ENCODE assay signal across 9 cellular contexts in genomic region chrX:130171446-130172126, GRCh38. TPM values are rescaled to one million over a fixed set of nuclear protein-coding genes. Genes with fewer than 3 reads are reported as not detected.
DNase-seq lines count a peak whose midpoint lies in the region; ATAC-seq and TF ChIP-seq lines count a peak whose summit lies in the region.
"Had no signal": no experiment of that assay in that cellular context is flagged by ENCODE, and none has a peak within 500 bp of the region (broad histone marks: within the 10 kb centered on the region; RNA-seq: fewer than 3 reads in every experiment).

Gene RAB33A (plus strand): TSS chrX:130171962. CDS start chrX:130172063, 101 bp downstream.

- no peaks in the 10 kb centered on the region for H3K79me2 ChIP-seq in PC-9 (ENCODE audit: low read depth)

- peaks cover 0 to 7% (median 0%) of the 10 kb centered on the region in 3 donors for H3K36me3 Mint-ChIP-seq in CD8-positive, alpha-beta memory T cell
- no peaks in the 10 kb centered on the region for H3K36me3 Mint-ChIP-seq in activated naive CD8-positive, alpha-beta T cell treated with anti-CD3 and anti-CD28 coated beads, Interleukin-2, amount 10 ng/mL, durations not matched to agents 7 days and 5 days

- POLR2A ChIA-PET in CD8-positive, alpha-beta memory T cell (lab: Charles Lee) = interaction anchor here (0.9 kb wide), 1 partner anchor 80 kb away, joined by 4 read pairs; no protein-coding TSS in a partner anchor
- POLR2A ChIA-PET in PC-9 (lab: Charles Lee; ENCODE audit: unreplicated experiment) = no interaction called here
- POLR2A ChIA-PET in activated naive CD8-positive, alpha-beta T cell treated with anti-CD3 and anti-CD28 coated beads, Interleukin-2, amount 10 ng/mL, durations not matched to agents 7 days and 5 days (lab: Charles Lee) = interaction anchor here (0.7 to 3.0 kb wide), 9 partner anchors 9 to 392 kb away, joined by 3 to 40 read pairs (median 6); partner anchors contain the start of genes ELF4 and SASH3

- TF ChIP-seq CTCF in PC-9 (conservative IDR thresholded peaks at IDR 0.05) (no peak), right atrium auricular region (IDR thresholded peaks at IDR 0.05) (no peak)

- BruUV-seq in PC-9 (replicated peaks; lab: Mats Ljungman, UMichigan) = no TSS peak

- H4K20me1 ChIP-seq in PC-9 (ENCODE audit: insufficient read depth) = no peaks in the 10 kb centered on the region

- peak within 1 kb of the TSS; percentile 78 for H3K4me3 ChIP-seq in CD8-positive, alpha-beta memory T cell (ENCODE audit: low read length)
- H3K4me3 ChIP-seq in H7 (ENCODE audit: insufficient read depth, low read depth, low read length) (peak within 1 kb of the TSS; percentile 66), PC-9 (no peak within 1 kb of the TSS), right atrium auricular region (peak within 1 kb of the TSS; percentile 41 to 49)

- peak; percentile 11 to 65 (median 46) for DNase-seq in CD8-positive, alpha-beta memory T cell
- DNase-seq in H7 (peak; percentile 90), PC-9 (peak in 1 of 2 experiments; percentile 9), right atrium auricular region (ENCODE audit: low spot score) (no peak), posterior vena cava (ENCODE audit: low spot score) (peak; percentile 81), DMS153 treated with DMSO at 0.1 percent for 48 hours (lab: John Stamatoyannopoulos, UW; ENCODE audit: unreplicated experiment) (no peak), UCSD-AML1 (lab: John Stamatoyannopoulos, UW; ENCODE audit: unreplicated experiment) (no peak)
- DNase-seq in activated naive CD8-positive, alpha-beta T cell treated with anti-CD3 and anti-CD28 coated beads, Interleukin-2, amount 10 ng/mL, durations not matched to agents 7 days and 5 days = peak; percentile 64

- peaks cover 20% of the 10 kb centered on the region for H3F3A ChIP-seq in PC-9 (ENCODE audit: insufficient read depth, low read depth)

- H3K9me2 ChIP-seq in PC-9 (ENCODE audit: insufficient read depth) = no peaks in the 10 kb centered on the region

- CTCF ChIA-PET in CD8-positive, alpha-beta memory T cell (lab: Charles Lee) = interaction anchor here (1.1 to 3.2 kb wide), 7 partner anchors 11 to 246 kb away, joined by 3 to 14 read pairs (median 4); no protein-coding TSS in a partner anchor
- CTCF ChIA-PET in PC-9 (lab: Charles Lee) = no interaction called here

- H3K4me2 ChIP-seq in PC-9 = peak within 1 kb of the TSS; percentile 62

- H3K4me1 Mint-ChIP-seq in CD8-positive, alpha-beta memory T cell = peaks cover 34 to 50% (median 41%) of the 10 kb centered on the region in 3 donors
- H3K4me1 Mint-ChIP-seq in activated naive CD8-positive, alpha-beta T cell treated with anti-CD3 and anti-CD28 coated beads, Interleukin-2, amount 10 ng/mL, durations not matched to agents 7 days and 5 days = peaks cover 25% of the 10 kb centered on the region

- H3K27ac Mint-ChIP-seq in CD8-positive, alpha-beta memory T cell = peak within 1 kb of the TSS; percentile 88 to 95 (median 90)
- peak within 1 kb of the TSS; percentile 89 for H3K27ac Mint-ChIP-seq in activated naive CD8-positive, alpha-beta T cell treated with anti-CD3 and anti-CD28 coated beads, Interleukin-2, amount 10 ng/mL, durations not matched to agents 7 days and 5 days

- peaks cover 33% of the 10 kb centered on the region for H3K4me1 ChIP-seq in CD8-positive, alpha-beta memory T cell (ENCODE audit: insufficient read depth, low read length)
- H3K4me1 ChIP-seq in PC-9 (replicated peaks; ENCODE audit: insufficient read depth) = peaks cover 39% of the 10 kb centered on the region
- peaks cover 0 to 39% of the 10 kb centered on the region in 2 donors for H3K4me1 ChIP-seq in right atrium auricular region

- intact Hi-C loops in PC-9 (cut with micrococcal nuclease; ENCODE audit: unreplicated experiment) (no loop called here), posterior vena cava (cut with DNase I) (no loop called here)

- no peaks in the 10 kb centered on the region for H3K36me3 ChIP-seq in CD8-positive, alpha-beta memory T cell (ENCODE audit: insufficient read depth, low read length)
- H3K36me3 ChIP-seq in H7 (replicated peaks; ENCODE audit: control insufficient read depth, insufficient read depth, low read length) = no peaks in the 10 kb centered on the region
- H3K36me3 ChIP-seq in PC-9 (ENCODE audit: low read depth) = no peaks in the 10 kb centered on the region
- H3K36me3 ChIP-seq in right atrium auricular region = no peaks in the 10 kb centered on the region

- no peak within 1 kb of the TSS for H2AFZ ChIP-seq in PC-9

- H3K27me3 Mint-ChIP-seq in CD8-positive, alpha-beta memory T cell = peaks cover 0 to 8% of the 10 kb centered on the region in 2 donors
- no peaks in the 10 kb centered on the region for H3K27me3 Mint-ChIP-seq in activated naive CD8-positive, alpha-beta T cell treated with anti-CD3 and anti-CD28 coated beads, Interleukin-2, amount 10 ng/mL, durations not matched to agents 7 days and 5 days

- no peaks in the 10 kb centered on the region for H3K27me3 ChIP-seq in CD8-positive, alpha-beta memory T cell (ENCODE audit: insufficient read depth, low read length, poor library complexity, severe bottlenecking)
- H3K27me3 ChIP-seq in H7 (ENCODE audit: control insufficient read depth, insufficient read depth, low read length) (peaks cover 30% of the 10 kb centered on the region), PC-9 (ENCODE audit: insufficient read depth, low read depth) (no peaks in the 10 kb centered on the region), right atrium auricular region (no peaks in the 10 kb centered on the region)

- peak within 1 kb of the TSS; percentile 69 for H3K27ac ChIP-seq in CD8-positive, alpha-beta memory T cell (ENCODE audit: low read depth, low read length)
- H3K27ac ChIP-seq in PC-9 (peak within 1 kb of the TSS; percentile 97), right atrium auricular region (peak within 1 kb of the TSS; percentile 77 to 87)

- no peaks in the 10 kb centered on the region for H3K9me3 Mint-ChIP-seq in CD8-positive, alpha-beta memory T cell
- no peaks in the 10 kb centered on the region for H3K9me3 Mint-ChIP-seq in activated naive CD8-positive, alpha-beta T cell treated with anti-CD3 and anti-CD28 coated beads, Interleukin-2, amount 10 ng/mL, durations not matched to agents 7 days and 5 days

- H3K4me3 Mint-ChIP-seq in CD8-positive, alpha-beta memory T cell = peak within 1 kb of the TSS; percentile 86 to 96 (median 90)
- H3K4me3 Mint-ChIP-seq in activated naive CD8-positive, alpha-beta T cell treated with anti-CD3 and anti-CD28 coated beads, Interleukin-2, amount 10 ng/mL, durations not matched to agents 7 days and 5 days = peak within 1 kb of the TSS; percentile 94

- peak; percentile 19 for ATAC-seq in activated naive CD8-positive, alpha-beta T cell treated with anti-CD3 and anti-CD28 coated beads, Interleukin-2, amount 10 ng/mL, durations not matched to agents 7 days and 5 days (ENCODE audit: low read depth)

- no peaks in the 10 kb centered on the region for H3K9me3 ChIP-seq in CD8-positive, alpha-beta memory T cell (ENCODE audit: low read length)
- no peaks in the 10 kb centered on the region for H3K9me3 ChIP-seq in PC-9 (ENCODE audit: insufficient read depth, low read depth)
- no peaks in the 10 kb centered on the region for H3K9me3 ChIP-seq in right atrium auricular region

RNA-seq across cellular contexts. Expression of gene RAB33A, which starts in this region (rescaled TPM):
- total RNA-seq in CD8-positive, alpha-beta memory T cell = 10 to 100 TPM in 1 of 2 experiments, 1 to 10 TPM in 1; 9.0 to 10.6 TPM
- 11.0 TPM for polyA plus RNA-seq in CD8-positive, alpha-beta memory T cell
- 0.81 TPM in 1 of 2 replicates, not detected in the other for total RNA-seq in H7 (2014; rRNA removed; shearing (Covaris generic))
- total RNA-seq in PC-9 (2021) = 0.57 and 0.95 TPM in 2 replicates
- total RNA-seq in activated naive CD8-positive, alpha-beta T cell treated with anti-CD3 and anti-CD28 coated beads, Interleukin-2, amount 10 ng/mL, durations not matched to agents 7 days and 5 days = 10 to 100 TPM; 30.7 to 33.1 TPM
- total RNA-seq in right atrium auricular region = 10 to 100 TPM in 1 of 2 donors, 1 to 10 TPM in 1; 8.3 to 13.4 TPM
- 10 to 100 TPM in 1 of 2 donors, 1 to 10 TPM in 1; 7.4 to 12.7 TPM for total RNA-seq in posterior vena cava
- total RNA-seq: LHCN-M2 had no signal

Comparison
In these comparisons a context has a peak if more than half of its experiments do, and no peak if none do; other contexts are left out.
1. Peak in DNase-seq and H3K4me3 ChIP-seq in H7; RNA of the gene not detected or under 1 TPM.
2. DNase-seq: peak in CD8-positive, alpha-beta memory T cell (5 of 5), activated naive CD8-positive, alpha-beta T cell treated with anti-CD3 and anti-CD28 coated beads, Interleukin-2, amount 10 ng/mL, durations not matched to agents 7 days and 5 days (single experiment) and posterior vena cava (single experiment); none in right atrium auricular region (single experiment), DMS153 treated with DMSO at 0.1 percent for 48 hours (single experiment) and UCSD-AML1 (single experiment).
3. Peak in every context shown above with its lines, with median percentiles within 50 percentile points of each other: H3K27ac ChIP-seq.